In genomic region chr5:174723979-174724483, GRCh38 we compare ENCODE assay signal across 1 cellular context.
TF ChIP-seq lines count a peak whose summit lies in the region.

No MANE protein-coding gene starts in this region.

TF ChIP-seq in HEK293, 187 proteins besides CTCF, POLR2A, EP300 and RAD21 (continued from another document):
- TF ChIP-seq, protein P1, sequence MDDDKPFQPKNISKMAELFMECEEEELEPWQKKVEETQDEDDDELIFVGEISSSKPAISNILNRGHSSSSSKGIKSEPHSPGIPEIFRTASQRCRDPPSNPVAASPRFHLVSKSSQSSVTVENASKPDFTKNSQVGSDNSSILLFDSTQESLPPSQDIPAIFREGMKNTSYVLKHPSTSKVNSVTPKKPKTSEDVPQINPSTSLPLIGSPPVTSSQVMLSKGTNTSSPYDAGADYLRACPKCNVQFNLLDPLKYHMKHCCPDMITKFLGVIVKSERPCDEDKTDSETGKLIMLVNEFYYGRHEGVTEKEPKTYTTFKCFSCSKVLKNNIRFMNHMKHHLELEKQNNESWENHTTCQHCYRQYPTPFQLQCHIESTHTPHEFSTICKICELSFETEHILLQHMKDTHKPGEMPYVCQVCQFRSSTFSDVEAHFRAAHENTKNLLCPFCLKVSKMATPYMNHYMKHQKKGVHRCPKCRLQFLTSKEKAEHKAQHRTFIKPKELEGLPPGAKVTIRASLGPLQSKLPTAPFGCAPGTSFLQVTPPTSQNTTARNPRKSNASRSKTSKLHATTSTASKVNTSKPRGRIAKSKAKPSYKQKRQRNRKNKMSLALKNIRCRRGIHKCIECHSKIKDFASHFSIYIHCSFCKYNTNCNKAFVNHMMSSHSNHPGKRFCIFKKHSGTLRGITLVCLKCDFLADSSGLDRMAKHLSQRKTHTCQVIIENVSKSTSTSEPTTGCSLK (tag by site-specific recombination; IDR thresholded peaks at IDR 0.05), result no peak
- TF ChIP-seq ZNF121 (tag by site-specific recombination; IDR thresholded peaks at IDR 0.05), result no peak
- no peak for TF ChIP-seq ZNF146 (tag by site-specific recombination; IDR thresholded peaks at IDR 0.05)
- TF ChIP-seq ZNF274 (IDR thresholded peaks at IDR 0.05; ENCODE audit: low read length), result no peak
- no peak for TF ChIP-seq ZNF274 (tag by site-specific recombination; IDR thresholded peaks at IDR 0.05; ENCODE audit: borderline replicate concordance)
- TF ChIP-seq, protein P2, sequence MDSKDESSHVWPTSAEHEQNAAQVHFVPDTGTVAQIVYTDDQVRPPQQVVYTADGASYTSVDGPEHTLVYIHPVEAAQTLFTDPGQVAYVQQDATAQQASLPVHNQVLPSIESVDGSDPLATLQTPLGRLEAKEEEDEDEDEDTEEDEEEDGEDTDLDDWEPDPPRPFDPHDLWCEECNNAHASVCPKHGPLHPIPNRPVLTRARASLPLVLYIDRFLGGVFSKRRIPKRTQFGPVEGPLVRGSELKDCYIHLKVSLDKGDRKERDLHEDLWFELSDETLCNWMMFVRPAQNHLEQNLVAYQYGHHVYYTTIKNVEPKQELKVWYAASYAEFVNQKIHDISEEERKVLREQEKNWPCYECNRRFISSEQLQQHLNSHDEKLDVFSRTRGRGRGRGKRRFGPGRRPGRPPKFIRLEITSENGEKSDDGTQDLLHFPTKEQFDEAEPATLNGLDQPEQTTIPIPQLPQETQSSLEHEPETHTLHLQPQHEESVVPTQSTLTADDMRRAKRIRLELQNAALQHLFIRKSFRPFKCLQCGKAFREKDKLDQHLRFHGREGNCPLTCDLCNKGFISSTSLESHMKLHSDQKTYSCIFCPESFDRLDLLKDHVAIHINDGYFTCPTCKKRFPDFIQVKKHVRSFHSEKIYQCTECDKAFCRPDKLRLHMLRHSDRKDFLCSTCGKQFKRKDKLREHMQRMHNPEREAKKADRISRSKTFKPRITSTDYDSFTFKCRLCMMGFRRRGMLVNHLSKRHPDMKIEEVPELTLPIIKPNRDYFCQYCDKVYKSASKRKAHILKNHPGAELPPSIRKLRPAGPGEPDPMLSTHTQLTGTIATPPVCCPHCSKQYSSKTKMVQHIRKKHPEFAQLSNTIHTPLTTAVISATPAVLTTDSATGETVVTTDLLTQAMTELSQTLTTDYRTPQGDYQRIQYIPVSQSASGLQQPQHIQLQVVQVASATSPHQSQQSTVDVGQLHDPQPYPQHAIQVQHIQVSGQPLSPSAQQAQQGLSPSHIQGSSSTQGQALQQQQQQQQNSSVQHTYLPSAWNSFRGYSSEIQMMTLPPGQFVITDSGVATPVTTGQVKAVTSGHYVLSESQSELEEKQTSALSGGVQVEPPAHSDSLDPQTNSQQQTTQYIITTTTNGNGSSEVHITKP (tag by site-specific recombination; IDR thresholded peaks at IDR 0.05), result no peak
- TF ChIP-seq ZNF626 (tag by site-specific recombination; IDR thresholded peaks at IDR 0.05), result no peak
- TF ChIP-seq PRDM1 (tag by site-specific recombination; IDR thresholded peaks at IDR 0.05), result 0 out of 2 replicates have a peak, but pooled peaks have one; percentile 2
- TF ChIP-seq SALL2 (tag by site-specific recombination; IDR thresholded peaks at IDR 0.05; ENCODE audit: borderline replicate concordance), result no peak
- TF ChIP-seq ZNF549 (tag by site-specific recombination; IDR thresholded peaks at IDR 0.05), result no peak
- TF ChIP-seq ZNF155 (tag by site-specific recombination; IDR thresholded peaks at IDR 0.05), result no peak
- no peak for TF ChIP-seq ZNF174 (tag by site-specific recombination; IDR thresholded peaks at IDR 0.05)
- no peak for TF ChIP-seq ZBTB20 (tag by site-specific recombination; IDR thresholded peaks at IDR 0.05)
- TF ChIP-seq EGR2 (tag by site-specific recombination; IDR thresholded peaks at IDR 0.05; ENCODE audit: low read depth), result no peak
- no peak for TF ChIP-seq ZNF423 (tag by site-specific recombination; IDR thresholded peaks at IDR 0.05)
- TF ChIP-seq MZF1 (tag by site-specific recombination; IDR thresholded peaks at IDR 0.05; ENCODE audit: borderline replicate concordance), result no peak
- peak; percentile 16; the same call in 1 of the 2 replicates for TF ChIP-seq PRDM4 (tag by site-specific recombination; IDR thresholded peaks at IDR 0.05)
- TF ChIP-seq HOXD13 (CRISPR knock-in tag; IDR thresholded peaks at IDR 0.05; ENCODE audit: borderline replicate concordance), result no peak
- no peak for TF ChIP-seq ZNF426 (tag by site-specific recombination; IDR thresholded peaks at IDR 0.05)
- no peak for TF ChIP-seq KLF16 (tag by site-specific recombination; IDR thresholded peaks at IDR 0.05)
- no peak for TF ChIP-seq ZNF202 (tag by site-specific recombination; IDR thresholded peaks at IDR 0.05; ENCODE audit: borderline replicate concordance)
- TF ChIP-seq OSR2 (tag by site-specific recombination; IDR thresholded peaks at IDR 0.05), result peak; percentile 33; the same call in 1 of the 2 replicates
- no peak for TF ChIP-seq YY2 (tag by site-specific recombination; IDR thresholded peaks at IDR 0.05)
- TF ChIP-seq ZNF558 (tag by site-specific recombination; IDR thresholded peaks at IDR 0.05), result no peak
- no peak for TF ChIP-seq ZNF223 (tag by site-specific recombination; IDR thresholded peaks at IDR 0.05)
- TF ChIP-seq ZNF335 (tag by site-specific recombination; conservative IDR thresholded peaks at IDR 0.05), result peak; percentile 63
- no peak for TF ChIP-seq ZNF10 (tag by site-specific recombination; IDR thresholded peaks at IDR 0.05)
- 0 out of 2 replicates have a peak, but pooled peaks have one; percentile 10 for TF ChIP-seq ZBTB17 (tag by site-specific recombination; IDR thresholded peaks at IDR 0.05)
- TF ChIP-seq ZNF654 (tag by site-specific recombination; IDR thresholded peaks at IDR 0.05; ENCODE audit: low read depth), result no peak
- TF ChIP-seq ZNF785 (tag by site-specific recombination; IDR thresholded peaks at IDR 0.05), result no peak
- TF ChIP-seq ZNF24 (tag by site-specific recombination; IDR thresholded peaks at IDR 0.05), result peak; percentile 48
- TF ChIP-seq AEBP2 (tag by site-specific recombination; IDR thresholded peaks at IDR 0.05; ENCODE audit: borderline replicate concordance), result no peak
- no peak for TF ChIP-seq ZNF157 (tag by site-specific recombination; IDR thresholded peaks at IDR 0.05)
- no peak for TF ChIP-seq ZNF610 (tag by site-specific recombination; IDR thresholded peaks at IDR 0.05; ENCODE audit: borderline replicate concordance)
- 0 out of 2 replicates have a peak, but pooled peaks have one; percentile 22 for TF ChIP-seq FEZF1 (tag by site-specific recombination; IDR thresholded peaks at IDR 0.05)
- no peak for TF ChIP-seq KLF8 (tag by site-specific recombination; IDR thresholded peaks at IDR 0.05)
